Comparison of ENCODE assay signal across 14 cellular contexts in the genomic region with DNA sequence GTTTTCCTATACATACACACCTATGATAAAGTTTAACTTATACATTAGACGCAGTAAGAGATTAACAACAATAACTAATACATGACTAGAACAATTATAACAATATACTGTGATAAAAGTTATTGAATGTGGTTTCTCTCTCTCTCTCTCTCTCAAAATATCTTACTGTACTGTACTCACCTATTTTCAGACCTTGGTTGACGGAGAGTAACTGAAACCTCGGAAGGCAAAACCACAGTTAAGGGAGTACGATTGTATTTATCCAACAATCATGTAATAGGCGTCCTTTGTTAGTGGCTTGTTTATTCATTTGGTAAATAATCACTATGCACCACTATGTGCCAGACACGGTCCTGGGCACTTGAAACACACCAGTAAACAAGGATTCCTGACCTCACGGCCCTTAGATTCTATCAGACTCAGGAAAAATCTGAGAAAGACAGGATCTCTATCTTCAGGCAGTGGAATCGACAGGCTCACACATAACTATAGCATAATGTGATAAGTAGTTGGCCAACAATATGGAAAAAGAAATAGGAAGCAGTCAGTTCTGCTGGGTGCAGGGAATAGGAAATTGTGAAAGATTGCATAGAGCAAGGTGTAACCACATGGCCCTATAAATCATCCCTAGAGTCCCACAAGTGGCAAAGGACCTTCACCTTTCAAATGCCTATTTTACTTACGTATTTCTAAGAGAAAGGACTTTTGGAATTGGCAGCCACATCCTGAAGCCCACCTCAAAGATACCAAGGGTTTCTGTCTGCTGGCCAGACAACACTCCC. TPM values are rescaled to one million over a fixed set of nuclear protein-coding genes. Genes with fewer than 3 reads are reported as not detected.
A peak's percentile ranks its signal among the peaks of the same experiment; 100 is the strongest.
DNase-seq lines count a peak whose midpoint lies in the region; ATAC-seq, FAIRE-seq and TF ChIP-seq lines count a peak whose summit lies in the region.
"Had no signal": no experiment of that assay in that cellular context is flagged by ENCODE, and none has a peak within 500 bp of the region (broad histone marks: within the 10 kb centered on the region; RNA-seq: fewer than 3 reads in every experiment).

No MANE protein-coding gene starts in this region.

- no peak overlapping the region for H3K4me3 Mint-ChIP-seq in activated naive CD8-positive, alpha-beta T cell treated with anti-CD3 and anti-CD28 coated beads, Interleukin-2, amount 50 U/mL, for 24 hours
- no peak overlapping the region for H3K4me3 Mint-ChIP-seq in activated T-helper 2 cell treated with anti-CD3 and anti-CD28 coated beads, Interferon-gamma antibody, Interleukin-2, Interleukin-4, amounts not matched to agents 10 μg/mL and 5 μg/mL and 100 μg/mL, durations not matched to agents 14 hours and 24 hours and 36 hours (ENCODE audit: low read depth)
- H3K4me3 Mint-ChIP-seq: CD8-positive, alpha-beta memory T cell had no signal

- H4K20me1 ChIP-seq in DND-41 (ENCODE audit: insufficient read depth, low read length), result no peaks in the 10 kb centered on the region

- H3K27ac ChIP-seq in DND-41 (ENCODE audit: low read length) (no peak overlapping the region), neutrophil (peak overlapping the region; percentile 76)
- H3K27ac ChIP-seq: foreskin keratinocyte, KMS-11, SJSA1 had no signal

- no peaks in the 10 kb centered on the region for H3K27me3 ChIP-seq in DND-41 (ENCODE audit: insufficient read depth, low read length, poor library complexity)
- H3K27me3 ChIP-seq in neutrophil, result no peaks in the 10 kb centered on the region
- H3K27me3 ChIP-seq: SJSA1 had no signal

- no peak for FAIRE-seq in D721Med (lab: Jason Lieb, UNC)
- FAIRE-seq: colon had no signal

- peaks cover 16% of the 10 kb centered on the region; the same call in 1 of the 2 replicates for H3K4me1 ChIP-seq in DND-41 (ENCODE audit: insufficient read depth, low read length)
- peaks cover 71 to 80% of the 10 kb centered on the region in 2 experiments for H3K4me1 ChIP-seq in neutrophil (ENCODE audit: control insufficient read depth in 1 of 2, insufficient read depth in 1 of 2, low read depth in 1 of 2, low read length in 1 of 2)

- TF ChIP-seq POLR2A in lower leg skin (IDR thresholded peaks at IDR 0.05), result no peak

- H3K4me3 ChIP-seq in DND-41 (ENCODE audit: low read depth in 1 of 2, low read length in 2 of 2) (no peak overlapping the region), neutrophil (ENCODE audit: low read depth in 1 of 2, low read length in 1 of 2) (peak overlapping the region; percentile 15 to 30), lower leg skin (ENCODE audit: low read depth, poor library complexity, severe bottlenecking) (no peak overlapping the region)
- H3K4me3 ChIP-seq: SJSA1 had no signal

- TF ChIP-seq CTCF in DND-41 (IDR thresholded peaks at IDR 0.05; ENCODE audit: borderline replicate concordance, extremely low read depth, low read length, poor library complexity, severe bottlenecking) (no peak), neutrophil (IDR thresholded peaks at IDR 0.05) (no peak), lower leg skin (IDR thresholded peaks at IDR 0.05) (no peak), D721Med (IDR thresholded peaks at IDR 0.05; ENCODE audit: insufficient read depth, missing control alignments) (no peak)

- no peak overlapping the region for H3K4me2 ChIP-seq in DND-41 (ENCODE audit: insufficient read depth, low read length)
- H3K4me2 ChIP-seq: KMS-11 had no signal

- H3K27me3 Mint-ChIP-seq in activated naive CD8-positive, alpha-beta T cell treated with anti-CD3 and anti-CD28 coated beads, Interleukin-2, amount 50 U/mL, for 24 hours, result no peaks in the 10 kb centered on the region
- peaks cover 2% of the 10 kb centered on the region for H3K27me3 Mint-ChIP-seq in activated T-helper 2 cell treated with anti-CD3 and anti-CD28 coated beads, Interferon-gamma antibody, Interleukin-2, Interleukin-4, amounts not matched to agents 10 μg/mL and 5 μg/mL and 100 μg/mL, durations not matched to agents 14 hours and 24 hours and 36 hours (ENCODE audit: low read depth)

- H3K9ac ChIP-seq in DND-41 (ENCODE audit: low read depth, low read length), result no peak overlapping the region
- H3K9ac ChIP-seq: KMS-11 had no signal

- H3K36me3 ChIP-seq in DND-41 (ENCODE audit: insufficient read depth, low read length), result no peaks in the 10 kb centered on the region
- no peaks in the 10 kb centered on the region for H3K36me3 ChIP-seq in neutrophil
- H3K36me3 ChIP-seq: SJSA1 had no signal

- in situ Hi-C loops in KBM-7 (cut with MboI; ENCODE audit: low pct_unique_long_range_greater_than_20kb, low sequenced_read_pairs), result no loop called here

- H3K27ac Mint-ChIP-seq in activated naive CD8-positive, alpha-beta T cell treated with anti-CD3 and anti-CD28 coated beads, Interleukin-2, amount 50 U/mL, for 24 hours, result peak overlapping the region; percentile 26
- H3K27ac Mint-ChIP-seq in activated T-helper 2 cell treated with anti-CD3 and anti-CD28 coated beads, Interferon-gamma antibody, Interleukin-2, Interleukin-4, amounts not matched to agents 10 μg/mL and 5 μg/mL and 100 μg/mL, durations not matched to agents 14 hours and 24 hours and 36 hours, result no peak overlapping the region

- WGBS in lower leg skin, 2 donors, result 70 to 84% methylated on average over 9 of the region's 9 CpGs

- no peaks in the 10 kb centered on the region for H3K9me3 ChIP-seq in DND-41 (ENCODE audit: insufficient read depth, low read length, severe bottlenecking)
- H3K9me3 ChIP-seq in neutrophil, result no peaks in the 10 kb centered on the region
- H3K9me3 ChIP-seq: SJSA1 had no signal

- intact Hi-C loops in lower leg skin (cut with DNase I; ENCODE audit: low total_unique reads), result no loop called here
- intact Hi-C loops in activated T-helper 2 cell treated with anti-CD3 and anti-CD28 coated beads, Interferon-gamma antibody, Interleukin-2, Interleukin-4, amounts not matched to agents 10 μg/mL and 5 μg/mL and 100 μg/mL, durations not matched to agents 14 hours and 24 hours and 36 hours (cut with micrococcal nuclease), result loop anchor here (5.0 kb wide), 1 partner anchor 103 kb away; no protein-coding TSS in a partner anchor

- H3K79me2 ChIP-seq in DND-41 (ENCODE audit: insufficient read depth, low read length), result no peaks in the 10 kb centered on the region

- peaks cover 53% of the 10 kb centered on the region for H3K4me1 Mint-ChIP-seq in activated naive CD8-positive, alpha-beta T cell treated with anti-CD3 and anti-CD28 coated beads, Interleukin-2, amount 50 U/mL, for 24 hours
- H3K4me1 Mint-ChIP-seq in activated T-helper 2 cell treated with anti-CD3 and anti-CD28 coated beads, Interferon-gamma antibody, Interleukin-2, Interleukin-4, amounts not matched to agents 10 μg/mL and 5 μg/mL and 100 μg/mL, durations not matched to agents 14 hours and 24 hours and 36 hours (ENCODE audit: low read depth), result peaks cover 36% of the 10 kb centered on the region

- no peak overlapping the region for H2AFZ ChIP-seq in DND-41 (ENCODE audit: low read depth, low read length)

- no peaks in the 10 kb centered on the region for H3K36me3 Mint-ChIP-seq in activated naive CD8-positive, alpha-beta T cell treated with anti-CD3 and anti-CD28 coated beads, Interleukin-2, amount 50 U/mL, for 24 hours (ENCODE audit: low read depth)
- no peaks in the 10 kb centered on the region for H3K36me3 Mint-ChIP-seq in activated T-helper 2 cell treated with anti-CD3 and anti-CD28 coated beads, Interferon-gamma antibody, Interleukin-2, Interleukin-4, amounts not matched to agents 10 μg/mL and 5 μg/mL and 100 μg/mL, durations not matched to agents 14 hours and 24 hours and 36 hours (ENCODE audit: low read depth)

- peak; percentile 34; the same call in 1 of the 3 replicates for ATAC-seq in DND-41 (ENCODE audit: insufficient read depth, low read depth)
- ATAC-seq in activated naive CD8-positive, alpha-beta T cell treated with anti-CD3 and anti-CD28 coated beads, Interleukin-2, amount 50 U/mL, for 24 hours, result no peak

- no peak for DNase-seq in DND-41
- peak; percentile 4 for DNase-seq in KBM-7
- DNase-seq in activated naive CD8-positive, alpha-beta T cell treated with anti-CD3 and anti-CD28 coated beads, Interleukin-2, amount 50 U/mL, for 24 hours, result no peak
- no peak for DNase-seq in lower leg skin (ENCODE audit: low spot score in 2 of 2)
- no peak for DNase-seq in activated CD4-positive, alpha-beta T cell treated with anti-CD3 and anti-CD28 coated beads for 1 hour
- DNase-seq in D721Med (ENCODE audit: insufficient read length, low spot score), result no peak
- no peak for DNase-seq in activated T-helper 2 cell treated with anti-CD3 and anti-CD28 coated beads, Interferon-gamma antibody, Interleukin-2, Interleukin-4, amounts not matched to agents 10 μg/mL and 5 μg/mL and 100 μg/mL, durations not matched to agents 14 hours and 24 hours and 36 hours (ENCODE audit: low spot score)
- DNase-seq: activated gamma-delta T cell treated with Interleukin-2 at 50 U/mL for 16 hours; CD8-positive, alpha-beta memory T cell; foreskin keratinocyte had no signal

- no peaks in the 10 kb centered on the region for H3K9me3 Mint-ChIP-seq in activated naive CD8-positive, alpha-beta T cell treated with anti-CD3 and anti-CD28 coated beads, Interleukin-2, amount 50 U/mL, for 24 hours
- no peaks in the 10 kb centered on the region for H3K9me3 Mint-ChIP-seq in activated T-helper 2 cell treated with anti-CD3 and anti-CD28 coated beads, Interferon-gamma antibody, Interleukin-2, Interleukin-4, amounts not matched to agents 10 μg/mL and 5 μg/mL and 100 μg/mL, durations not matched to agents 14 hours and 24 hours and 36 hours

RNA-seq across cellular contexts. Expression of gene ETS1, which starts 12.0 kb away (rescaled TPM):
- 10 to 100 TPM; 20.6 to 38.7 (median 21.8) TPM for total RNA-seq in lower leg skin
- total RNA-seq in activated T-helper 2 cell treated with anti-CD3 and anti-CD28 coated beads, Interferon-gamma antibody, Interleukin-2, Interleukin-4, amounts not matched to agents 10 μg/mL and 5 μg/mL and 100 μg/mL, durations not matched to agents 14 hours and 24 hours and 36 hours, result 517 and 526 TPM in 2 replicates

Comparison
In these comparisons a context has a peak if more than half of its experiments do, and no peak if none do; other contexts are left out.
1. H3K4me3 ChIP-seq: peak in neutrophil (2 of 2); none in DND-41 (0 of 2) and lower leg skin (single experiment).
2. RNA of gene ETS1, which starts 12.0 kb away (total RNA-seq): 517 to 526 TPM in activated T-helper 2 cell treated with anti-CD3 and anti-CD28 coated beads, Interferon-gamma antibody, Interleukin-2, Interleukin-4, amounts not matched to agents 10 μg/mL and 5 μg/mL and 100 μg/mL, durations not matched to agents 14 hours and 24 hours and 36 hours; 20.6 to 38.7 TPM in lower leg skin; every median in the first group is over 10 times any median in the second.